Comparison of ENCODE assay signal across 2 cellular contexts in the genomic region with DNA sequence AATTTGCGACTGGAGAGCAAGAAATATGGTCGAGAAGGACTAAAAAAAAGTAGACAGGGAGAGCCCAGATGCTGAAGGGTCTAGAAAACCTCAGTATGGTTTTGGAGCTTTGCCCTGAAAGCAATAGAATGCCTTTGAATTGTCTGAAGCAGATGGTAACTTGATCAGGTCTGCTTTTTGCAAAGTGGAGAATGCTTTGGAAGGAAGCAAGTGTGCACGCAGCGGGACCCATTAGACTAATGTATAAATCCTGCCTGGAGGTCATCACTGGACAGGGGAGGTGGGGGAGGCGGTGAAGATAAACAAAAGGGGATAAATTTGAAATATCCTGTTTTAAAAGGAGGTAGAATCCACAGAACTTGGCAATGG.
TF ChIP-seq lines count a peak whose summit lies in the region.

No MANE protein-coding gene starts in this region.

TF ChIP-seq in GM23338, 12 proteins besides CTCF, POLR2A, EP300 and RAD21 (continued from another document):
- TF ChIP-seq, protein P1, sequence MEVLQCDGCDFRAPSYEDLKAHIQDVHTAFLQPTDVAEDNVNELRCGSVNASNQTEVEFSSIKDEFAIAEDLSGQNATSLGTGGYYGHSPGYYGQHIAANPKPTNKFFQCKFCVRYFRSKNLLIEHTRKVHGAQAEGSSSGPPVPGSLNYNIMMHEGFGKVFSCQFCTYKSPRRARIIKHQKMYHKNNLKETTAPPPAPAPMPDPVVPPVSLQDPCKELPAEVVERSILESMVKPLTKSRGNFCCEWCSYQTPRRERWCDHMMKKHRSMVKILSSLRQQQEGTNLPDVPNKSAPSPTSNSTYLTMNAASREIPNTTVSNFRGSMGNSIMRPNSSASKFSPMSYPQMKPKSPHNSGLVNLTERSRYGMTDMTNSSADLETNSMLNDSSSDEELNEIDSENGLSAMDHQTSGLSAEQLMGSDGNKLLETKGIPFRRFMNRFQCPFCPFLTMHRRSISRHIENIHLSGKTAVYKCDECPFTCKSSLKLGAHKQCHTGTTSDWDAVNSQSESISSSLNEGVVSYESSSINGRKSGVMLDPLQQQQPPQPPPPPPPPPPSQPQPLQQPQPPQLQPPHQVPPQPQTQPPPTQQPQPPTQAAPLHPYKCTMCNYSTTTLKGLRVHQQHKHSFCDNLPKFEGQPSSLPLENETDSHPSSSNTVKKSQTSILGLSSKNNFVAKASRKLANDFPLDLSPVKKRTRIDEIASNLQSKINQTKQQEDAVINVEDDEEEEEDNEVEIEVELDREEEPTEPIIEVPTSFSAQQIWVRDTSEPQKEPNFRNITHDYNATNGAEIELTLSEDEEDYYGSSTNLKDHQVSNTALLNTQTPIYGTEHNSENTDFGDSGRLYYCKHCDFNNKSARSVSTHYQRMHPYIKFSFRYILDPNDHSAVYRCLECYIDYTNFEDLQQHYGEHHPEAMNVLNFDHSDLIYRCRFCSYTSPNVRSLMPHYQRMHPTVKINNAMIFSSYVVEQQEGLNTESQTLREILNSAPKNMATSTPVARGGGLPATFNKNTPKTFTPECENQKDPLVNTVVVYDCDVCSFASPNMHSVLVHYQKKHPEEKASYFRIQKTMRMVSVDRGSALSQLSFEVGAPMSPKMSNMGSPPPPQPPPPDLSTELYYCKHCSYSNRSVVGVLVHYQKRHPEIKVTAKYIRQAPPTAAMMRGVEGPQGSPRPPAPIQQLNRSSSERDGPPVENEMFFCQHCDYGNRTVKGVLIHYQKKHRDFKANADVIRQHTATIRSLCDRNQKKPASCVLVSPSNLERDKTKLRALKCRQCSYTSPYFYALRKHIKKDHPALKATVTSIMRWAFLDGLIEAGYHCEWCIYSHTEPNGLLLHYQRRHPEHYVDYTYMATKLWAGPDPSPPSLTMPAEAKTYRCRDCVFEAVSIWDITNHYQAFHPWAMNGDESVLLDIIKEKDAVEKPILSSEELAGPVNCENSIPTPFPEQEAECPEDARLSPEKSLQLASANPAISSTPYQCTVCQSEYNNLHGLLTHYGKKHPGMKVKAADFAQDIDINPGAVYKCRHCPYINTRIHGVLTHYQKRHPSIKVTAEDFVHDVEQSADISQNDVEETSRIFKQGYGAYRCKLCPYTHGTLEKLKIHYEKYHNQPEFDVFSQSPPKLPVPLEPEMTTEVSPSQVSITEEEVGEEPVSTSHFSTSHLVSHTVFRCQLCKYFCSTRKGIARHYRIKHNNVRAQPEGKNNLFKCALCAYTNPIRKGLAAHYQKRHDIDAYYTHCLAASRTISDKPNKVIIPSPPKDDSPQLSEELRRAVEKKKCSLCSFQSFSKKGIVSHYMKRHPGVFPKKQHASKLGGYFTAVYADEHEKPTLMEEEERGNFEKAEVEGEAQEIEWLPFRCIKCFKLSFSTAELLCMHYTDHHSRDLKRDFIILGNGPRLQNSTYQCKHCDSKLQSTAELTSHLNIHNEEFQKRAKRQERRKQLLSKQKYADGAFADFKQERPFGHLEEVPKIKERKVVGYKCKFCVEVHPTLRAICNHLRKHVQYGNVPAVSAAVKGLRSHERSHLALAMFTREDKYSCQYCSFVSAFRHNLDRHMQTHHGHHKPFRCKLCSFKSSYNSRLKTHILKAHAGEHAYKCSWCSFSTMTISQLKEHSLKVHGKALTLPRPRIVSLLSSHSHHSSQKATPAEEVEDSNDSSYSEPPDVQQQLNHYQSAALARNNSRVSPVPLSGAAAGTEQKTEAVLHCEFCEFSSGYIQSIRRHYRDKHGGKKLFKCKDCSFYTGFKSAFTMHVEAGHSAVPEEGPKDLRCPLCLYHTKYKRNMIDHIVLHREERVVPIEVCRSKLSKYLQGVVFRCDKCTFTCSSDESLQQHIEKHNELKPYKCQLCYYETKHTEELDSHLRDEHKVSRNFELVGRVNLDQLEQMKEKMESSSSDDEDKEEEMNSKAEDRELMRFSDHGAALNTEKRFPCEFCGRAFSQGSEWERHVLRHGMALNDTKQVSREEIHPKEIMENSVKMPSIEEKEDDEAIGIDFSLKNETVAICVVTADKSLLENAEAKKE (CRISPR knock-in tag; IDR thresholded peaks at IDR 0.05): no peak
- TF ChIP-seq EZH2phosphoT487 (IDR thresholded peaks at IDR 0.05; ENCODE audit: unreplicated experiment) (no peak), ZNF114 (CRISPR knock-in tag; IDR thresholded peaks at IDR 0.05) (no peak), EZH2 (IDR thresholded peaks at IDR 0.05; ENCODE audit: low read depth, unreplicated experiment) (no peak), STAT1 (IDR thresholded peaks at IDR 0.05; ENCODE audit: unreplicated experiment) (no peak), POLR2AphosphoS5 (IDR thresholded peaks at IDR 0.05; ENCODE audit: low read depth) (no peak), JUNB (IDR thresholded peaks at IDR 0.05; ENCODE audit: unreplicated experiment) (no peak)

TF ChIP-seq in SK-N-SH treated with all-trans-retinoic acid at 6 μM for 48 hours, 23 proteins besides CTCF, POLR2A, EP300 and RAD21 (continued from another document):
- TF ChIP-seq, protein P2, sequence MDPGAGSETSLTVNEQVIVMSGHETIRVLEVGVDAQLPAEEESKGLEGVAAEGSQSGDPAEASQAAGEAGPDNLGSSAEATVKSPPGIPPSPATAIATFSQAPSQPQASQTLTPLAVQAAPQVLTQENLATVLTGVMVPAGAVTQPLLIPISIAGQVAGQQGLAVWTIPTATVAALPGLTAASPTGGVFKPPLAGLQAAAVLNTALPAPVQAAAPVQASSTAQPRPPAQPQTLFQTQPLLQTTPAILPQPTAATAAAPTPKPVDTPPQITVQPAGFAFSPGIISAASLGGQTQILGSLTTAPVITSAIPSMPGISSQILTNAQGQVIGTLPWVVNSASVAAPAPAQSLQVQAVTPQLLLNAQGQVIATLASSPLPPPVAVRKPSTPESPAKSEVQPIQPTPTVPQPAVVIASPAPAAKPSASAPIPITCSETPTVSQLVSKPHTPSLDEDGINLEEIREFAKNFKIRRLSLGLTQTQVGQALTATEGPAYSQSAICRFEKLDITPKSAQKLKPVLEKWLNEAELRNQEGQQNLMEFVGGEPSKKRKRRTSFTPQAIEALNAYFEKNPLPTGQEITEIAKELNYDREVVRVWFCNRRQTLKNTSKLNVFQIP (CRISPR knock-in tag; IDR thresholded peaks at IDR 0.05; ENCODE audit: borderline replicate concordance, low read depth): no peak
- TF ChIP-seq BACH2 (CRISPR knock-in tag; IDR thresholded peaks at IDR 0.05; ENCODE audit: borderline replicate concordance) (no peak), CSDC2 (CRISPR knock-in tag; IDR thresholded peaks at IDR 0.05) (no peak), TCF4 (CRISPR knock-in tag; IDR thresholded peaks at IDR 0.05; ENCODE audit: borderline replicate concordance) (no peak), ZNF565 (CRISPR knock-in tag; conservative IDR thresholded peaks at IDR 0.05; ENCODE audit: low read depth) (no peak), SNAI2 (CRISPR knock-in tag; IDR thresholded peaks at IDR 0.05) (no peak)
